ENCODE assay signal across 17 cellular contexts in genomic region chr4:185548587-185548986, GRCh38. TPM values are rescaled to one million over a fixed set of nuclear protein-coding genes. Genes with fewer than 3 reads are reported as not detected.
A peak's percentile ranks its signal among the peaks of the same experiment; 100 is the strongest.
DNase-seq lines count a peak whose midpoint lies in the region; ATAC-seq and TF ChIP-seq lines count a peak whose summit lies in the region.
"Had no signal": no experiment of that assay in that cellular context is flagged by ENCODE, and none has a peak within 500 bp of the region (broad histone marks: within the 10 kb centered on the region; RNA-seq: fewer than 3 reads in every experiment).

No MANE protein-coding gene starts in this region.

- H3K27ac Mint-ChIP-seq in endodermal cell = no peak overlapping the region
- H3K27ac Mint-ChIP-seq: CD4-positive, alpha-beta memory T cell had no signal

- H3K4me3 Mint-ChIP-seq in endodermal cell = no peak overlapping the region
- H3K4me3 Mint-ChIP-seq: CD4-positive, alpha-beta memory T cell had no signal

- no peak overlapping the region for H3K27ac ChIP-seq in right cardiac atrium (ENCODE audit: low read length)
- H3K27ac ChIP-seq in endodermal cell (ENCODE audit: low read depth, low read length) = no peak overlapping the region
- peak overlapping the region; percentile 9 to 18 for H3K27ac ChIP-seq in thoracic aorta
- H3K27ac ChIP-seq: GM23248 had no signal

- no peak overlapping the region for H3K9ac ChIP-seq in endodermal cell (ENCODE audit: extremely low read depth, low read length, poor library complexity, severe bottlenecking)
- H3K9ac ChIP-seq: GM23248 had no signal

- H3K27me3 ChIP-seq in right cardiac atrium (ENCODE audit: control insufficient read depth, insufficient read depth) (no peaks in the 10 kb centered on the region), endodermal cell (ENCODE audit: control insufficient read depth, insufficient read depth, low read length, poor library complexity, severe bottlenecking) (no peaks in the 10 kb centered on the region), thoracic aorta (replicated peaks; ENCODE audit: insufficient read depth) (no peaks in the 10 kb centered on the region)

- H3K4me1 Mint-ChIP-seq in endodermal cell = peaks cover 1% of the 10 kb centered on the region
- H3K4me1 Mint-ChIP-seq: CD4-positive, alpha-beta memory T cell had no signal

- WGBS in right cardiac atrium = 69% methylated on average over 1 of the region's 1 CpG
- 75 to 96% methylated on average over 1 of the region's 1 CpG for WGBS in endodermal cell (ENCODE audit: insufficient coverage in 1 of 2, insufficient read length in 1 of 2), 2 experiments

- no peaks in the 10 kb centered on the region for H3K9me3 ChIP-seq in right cardiac atrium (ENCODE audit: control insufficient read depth, low read length)
- H3K9me3 ChIP-seq in endodermal cell (ENCODE audit: control insufficient read depth, low read length) = peaks cover 9% of the 10 kb centered on the region
- H3K9me3 ChIP-seq in thoracic aorta = no peaks in the 10 kb centered on the region

- H3K27me3 Mint-ChIP-seq in endodermal cell (ENCODE audit: insufficient read depth) = peaks cover 3% of the 10 kb centered on the region

- H3K4me3 ChIP-seq in right cardiac atrium (ENCODE audit: low read length) = no peak overlapping the region
- peak overlapping the region; percentile 36 for H3K4me3 ChIP-seq in endodermal cell (ENCODE audit: low read length)
- H3K4me3 ChIP-seq in thoracic aorta = no peak overlapping the region
- H3K4me3 ChIP-seq: GM23248 had no signal

- H3K36me3 ChIP-seq in endodermal cell (ENCODE audit: control insufficient read depth, insufficient read depth, low read length) = no peaks in the 10 kb centered on the region
- no peaks in the 10 kb centered on the region for H3K36me3 ChIP-seq in thoracic aorta

- no peak for TF ChIP-seq CTCF in endodermal cell (conservative IDR thresholded peaks at IDR 0.05)
- no peak for TF ChIP-seq CTCF in thoracic aorta (IDR thresholded peaks at IDR 0.05)

- ATAC-seq in right cardiac atrium = peak; percentile 37 to 41
- ATAC-seq in thoracic aorta (ENCODE audit: insufficient number of reproducible peaks, low FRiP score, low read depth) = no peak

- intact Hi-C loops in right cardiac atrium (cut with DNase I) = no loop called here
- intact Hi-C loops in cardiac septum (cut with DNase I) = no loop called here

- no peaks in the 10 kb centered on the region for H3K4me1 ChIP-seq in right cardiac atrium (ENCODE audit: control insufficient read depth, insufficient read depth, low read length)
- H3K4me1 ChIP-seq in endodermal cell (ENCODE audit: control insufficient read depth, insufficient read depth, low read length) = no peaks in the 10 kb centered on the region
- H3K4me1 ChIP-seq in thoracic aorta (ENCODE audit: control insufficient read depth in 1 of 2, low read depth in 2 of 2) = peaks cover 0 to 38% of the 10 kb centered on the region in 2 donors

- no peak for DNase-seq in right cardiac atrium
- no peak for DNase-seq in cardiac septum (ENCODE audit: low spot score)
- no peak for DNase-seq in endodermal cell
- no peak for DNase-seq in thoracic aorta (ENCODE audit: low spot score)
- DNase-seq in NCI-H1048 (lab: John Stamatoyannopoulos, UW) = no peak
- no peak for DNase-seq in activated CD4-positive, alpha-beta T cell treated with anti-CD3 and anti-CD28 coated beads, Interleukin-2, amount 50 U/mL, for 4 hours
- DNase-seq: C1 segment of cervical spinal cord; Calu3; CD4-positive, alpha-beta memory T cell; COR-L47; DMS53; DMS79 treated with DMSO at 0.1 percent for 48 hours; GF-D8; GM23248; H7; HCEC 1CT had no signal

- H3K9me3 Mint-ChIP-seq in endodermal cell = no peaks in the 10 kb centered on the region
- H3K9me3 Mint-ChIP-seq: CD4-positive, alpha-beta memory T cell had no signal

- H3K36me3 Mint-ChIP-seq in endodermal cell (ENCODE audit: low read depth) = no peaks in the 10 kb centered on the region
- H3K36me3 Mint-ChIP-seq: CD4-positive, alpha-beta memory T cell had no signal

RNA-seq across cellular contexts. Expression of gene PDLIM3, which starts 13.3 kb away (rescaled TPM):
- total RNA-seq in right cardiac atrium = 100 to 1,000 TPM; 267 to 965 (median 293) TPM
- polyA plus RNA-seq in right cardiac atrium = 447 TPM
- 265 TPM for total RNA-seq in cardiac septum
- 10 to 100 TPM in 1 of 2 donors, 1 to 10 TPM in 1; 4.3 to 11.0 TPM for total RNA-seq in endodermal cell
- polyA plus RNA-seq in endodermal cell (2013, experiment 1 of 2) = 13.9 TPM
- 15.6 TPM for polyA plus RNA-seq in endodermal cell (2013, experiment 2 of 2)
- 1,000 to 10,000 TPM in 1 of 2 donors, 100 to 1,000 TPM in 1; 835 to 1,176 TPM for total RNA-seq in thoracic aorta
- total RNA-seq: A673; CD4-positive, alpha-beta memory T cell; GM23248 had no signal
- polyA plus RNA-seq: CD4-positive, alpha-beta memory T cell had no signal

Comparison
In these comparisons a context has a peak if more than half of its experiments do, and no peak if none do; other contexts are left out.
1. H3K27ac ChIP-seq: peak in thoracic aorta (2 of 2); none in right cardiac atrium (single experiment) and endodermal cell (single experiment).
2. RNA of gene PDLIM3, which starts 13.3 kb away (total RNA-seq): 835 to 1,176 TPM in thoracic aorta, 267 to 965 TPM in right cardiac atrium and 265 TPM in cardiac septum (single experiment); 4.3 to 11.0 TPM in endodermal cell; every median in the first group is over 10 times any median in the second.